ENCODE assay signal across 16 cellular contexts in genomic region chr1:229238674-229239415, GRCh38. TPM values are rescaled to one million over a fixed set of nuclear protein-coding genes. Genes with fewer than 3 reads are reported as not detected.
DNase-seq lines count a peak whose midpoint lies in the region; ATAC-seq, FAIRE-seq and TF ChIP-seq lines count a peak whose summit lies in the region.
"Had no signal": no experiment of that assay in that cellular context is flagged by ENCODE, and none has a peak within 500 bp of the region (broad histone marks: within the 10 kb centered on the region; RNA-seq: fewer than 3 reads in every experiment).

No MANE protein-coding gene starts in this region.

- no peak overlapping the region for H2BK120ac ChIP-seq in H9 (ENCODE audit: low read depth, low read length, poor library complexity, severe bottlenecking)

- no peak overlapping the region for H3K4me3 Mint-ChIP-seq in H9
- H3K4me3 Mint-ChIP-seq: CD4-positive, alpha-beta memory T cell had no signal

- H3K23me2 ChIP-seq in H9 (ENCODE audit: insufficient read length, low read depth, low read length, poor library complexity, severe bottlenecking): no peaks in the 10 kb centered on the region

- DNase-seq in H9: no peak
- peak; percentile 62 for DNase-seq in bronchial epithelial cell (ENCODE audit: low read depth)
- DNase-seq in iris pigment epithelial cell (ENCODE audit: low read depth): peak; percentile 34
- peak; percentile 18 to 53 for DNase-seq in gastrocnemius medialis
- no peak for DNase-seq in DMS79 (lab: John Stamatoyannopoulos, UW)
- DNase-seq in NK-92 treated with Interleukin-12 subunit alpha and Interleukin-12 subunit beta, amount 100 ng/mL, for 24 hours (lab: John Stamatoyannopoulos, UW): no peak
- no peak for DNase-seq in DMS114 treated with DMSO at 0.1 percent for 48 hours (lab: John Stamatoyannopoulos, UW; ENCODE audit: unreplicated experiment)
- DNase-seq: activated CD4-positive, CD25-positive, alpha-beta regulatory T cell; activated T-cell treated with anti-CD3 and anti-CD28 coated beads, Interleukin-2, amount 50 U/mL, for 1 hour; CD4-positive, alpha-beta memory T cell; Kasumi-1; NCI-H2107; stimulated activated CD4-positive, alpha-beta T cell treated with anti-CD3 and anti-CD28 coated beads, Interleukin-4, amount 100 ng/mL, for 24 hours; stomach had no signal

- H2BK20ac ChIP-seq in H9 (ENCODE audit: low read depth, low read length, poor library complexity, severe bottlenecking): no peak overlapping the region

- H3K4me1 ChIP-seq in H9 (ENCODE audit: insufficient read depth, low read length) (peaks cover 10% of the 10 kb centered on the region), gastrocnemius medialis (peaks cover 0 to 7% of the 10 kb centered on the region in 2 donors)
- H3K4me1 ChIP-seq: ascending aorta, stomach had no signal

- peaks cover 38% of the 10 kb centered on the region in 2 experiments for H3K4me1 Mint-ChIP-seq in H9
- H3K4me1 Mint-ChIP-seq: CD4-positive, alpha-beta memory T cell had no signal

- H3T11ph ChIP-seq in H9 (ENCODE audit: low read length): no peak overlapping the region

- peaks cover 8 to 14% of the 10 kb centered on the region in 2 experiments for H3K9me3 Mint-ChIP-seq in H9

- no peak overlapping the region for H2BK5ac ChIP-seq in H9 (ENCODE audit: insufficient read length, low read length)

- H3K27ac ChIP-seq in H9 (ENCODE audit: insufficient read length, low read depth, low read length) (no peak overlapping the region), gastrocnemius medialis (peak overlapping the region in 1 of 4 donors; percentile 15)
- H3K27ac ChIP-seq: ascending aorta, stomach had no signal

- no peak overlapping the region for H3K4ac ChIP-seq in H9 (ENCODE audit: low read depth, low read length)

- no peak overlapping the region for H2AK5ac ChIP-seq in H9 (ENCODE audit: insufficient read length, low read length)

- H3K18ac ChIP-seq in H9 (ENCODE audit: insufficient read length, low read depth, low read length): no peak overlapping the region

- no peak overlapping the region for H4K8ac ChIP-seq in H9 (replicated peaks; ENCODE audit: insufficient read length, low read depth, low read length)

- no peak overlapping the region for H3K56ac ChIP-seq in H9 (ENCODE audit: insufficient read length, low read depth, low read length)

- H3K9me3 ChIP-seq in H9 (ENCODE audit: control insufficient read depth, low read depth, low read length): no peaks in the 10 kb centered on the region
- no peaks in the 10 kb centered on the region for H3K9me3 ChIP-seq in gastrocnemius medialis

- no peaks in the 10 kb centered on the region for H3K27me3 Mint-ChIP-seq in H9 (ENCODE audit: low read depth)

- H3K36me3 ChIP-seq in bronchial epithelial cell (ENCODE audit: control insufficient read depth, insufficient read depth, low read length) (no peaks in the 10 kb centered on the region), gastrocnemius medialis (no peaks in the 10 kb centered on the region)
- H3K36me3 ChIP-seq: ascending aorta, stomach had no signal

- H3K27ac Mint-ChIP-seq in H9: 0 out of 7 replicates have a peak overlapping the region, but pooled peaks of 1 of the 3 experiments have one; percentile 51

- H4K20me1 ChIP-seq in H9 (ENCODE audit: control insufficient read depth, insufficient read depth, insufficient read length): no peaks in the 10 kb centered on the region

- H4K5ac ChIP-seq in H9 (ENCODE audit: insufficient read length, low read depth, low read length): no peak overlapping the region

- H2AFZ ChIP-seq in H9 (ENCODE audit: low read length): no peak overlapping the region

- no peak overlapping the region for H3K4me2 ChIP-seq in H9 (ENCODE audit: insufficient read depth, insufficient read length, low read length)

- WGBS in H9 (ENCODE audit: extremely low coverage, insufficient read length, low lambda C conversion rate): no CpG with 5 or more reads among the region's 6 CpGs

- no peak overlapping the region for H3K9ac ChIP-seq in H9 (ENCODE audit: extremely low read depth, insufficient read length, low read length)

- H4K91ac ChIP-seq in H9 (ENCODE audit: insufficient read length, low read depth, low read length): no peak overlapping the region

- H3K4me3 ChIP-seq in bronchial epithelial cell (ENCODE audit: low read depth, low read length) (no peak overlapping the region), gastrocnemius medialis (no peak overlapping the region)
- H3K4me3 ChIP-seq: ascending aorta, stomach had no signal

- H3K14ac ChIP-seq in H9 (ENCODE audit: insufficient read depth, low read length): peak overlapping the region; percentile 31; the same call in 1 of the 2 replicates

- H3K27me3 ChIP-seq in H9 (ENCODE audit: insufficient read depth, low read length) (no peaks in the 10 kb centered on the region), bronchial epithelial cell (ENCODE audit: control insufficient read depth, insufficient read depth, low read length) (no peaks in the 10 kb centered on the region), gastrocnemius medialis (no peaks in the 10 kb centered on the region)
- H3K27me3 ChIP-seq: ascending aorta had no signal

- in situ Hi-C loops in gastrocnemius medialis (cut with MboI; ENCODE audit: low sequenced_read_pairs in 4 of 4): loop anchor here in 1 of 4 donors (25.0 kb wide), 1 partner anchor 502 kb away; the partner anchor contains the start of gene RHOU

- no peak overlapping the region for H2BK12ac ChIP-seq in H9 (ENCODE audit: insufficient read length, low read depth, low read length)

- TF ChIP-seq POLR2A in gastrocnemius medialis (IDR thresholded peaks at IDR 0.05): no peak

- intact Hi-C loops in gastrocnemius medialis (cut with DNase I; ENCODE audit: low total_unique reads): no loop called here

- no peaks in the 10 kb centered on the region for H3K79me1 ChIP-seq in H9 (ENCODE audit: insufficient read depth, low read depth, low read length, poor library complexity, severe bottlenecking)

- H3K36me3 Mint-ChIP-seq in H9 (ENCODE audit: insufficient read depth in 1 of 3, low read depth in 3 of 3): peaks cover 3 to 14% (median 8%) of the 10 kb centered on the region in 3 experiments

- TF ChIP-seq CTCF in H9 (conservative IDR thresholded peaks at IDR 0.05) (no peak), bronchial epithelial cell (IDR thresholded peaks at IDR 0.05; ENCODE audit: insufficient read depth, low read length, severe bottlenecking) (no peak), gastrocnemius medialis (IDR thresholded peaks at IDR 0.05 in 4 of 5, conservative IDR thresholded peaks at IDR 0.05 in 1 of 5) (no peak)

- FAIRE-seq in bronchial epithelial cell (lab: Jason Lieb, UNC): peak; percentile 64

- no peak overlapping the region for H3K23ac ChIP-seq in H9 (ENCODE audit: insufficient read length, low read depth, low read length)

- no peak overlapping the region for H2BK15ac ChIP-seq in H9 (ENCODE audit: low read depth, low read length)

- no peaks in the 10 kb centered on the region for H3K79me2 ChIP-seq in H9 (ENCODE audit: insufficient read depth, low read length)

- ATAC-seq in gastrocnemius medialis (peak; percentile 69 to 85), GM21515 (IDR thresholded peaks at IDR 0.05; ENCODE audit: unreplicated experiment) (no peak)

RNA-seq across cellular contexts. Expression of gene RAB4A, which starts 32.1 kb away (rescaled TPM):
- 64.2 and 66.7 TPM in 2 replicates for total RNA-seq in H9 (2021)
- 33.4 and 39.0 TPM in 2 replicates for total RNA-seq in bronchial epithelial cell
- total RNA-seq in gastrocnemius medialis: 10 to 100 TPM; 21.1 to 48.1 (median 29.2) TPM

Comparison
In these comparisons a context has a peak if more than half of its experiments do, and no peak if none do; other contexts are left out.
1. DNase-seq: peak in bronchial epithelial cell (single experiment), iris pigment epithelial cell (single experiment) and gastrocnemius medialis (2 of 2); none in H9 (single experiment), DMS79 (single experiment), NK-92 treated with Interleukin-12 subunit alpha and Interleukin-12 subunit beta, amount 100 ng/mL, for 24 hours (single experiment) and DMS114 treated with DMSO at 0.1 percent for 48 hours (single experiment).